Comparison of ENCODE assay signal across 21 cellular contexts in the genomic region with DNA sequence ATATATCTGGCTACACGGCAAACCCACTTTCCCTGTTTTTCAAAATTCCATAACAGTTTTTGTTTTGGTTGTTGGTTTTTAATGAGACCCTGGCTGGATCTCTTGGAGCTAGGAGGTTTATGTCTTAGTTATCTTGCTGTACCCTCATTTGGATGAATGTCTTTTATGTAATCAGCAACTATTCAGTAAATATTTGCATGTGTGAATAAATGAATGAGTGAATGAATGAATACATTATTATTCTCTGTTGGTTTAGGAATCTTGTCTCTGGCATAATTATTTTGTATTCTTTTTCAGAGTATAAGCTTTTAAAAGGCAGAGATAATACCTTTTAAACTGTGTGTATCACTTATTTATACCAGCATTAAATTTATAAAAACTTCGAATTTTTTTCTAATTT. TPM values are rescaled to one million over a fixed set of nuclear protein-coding genes. Genes with fewer than 3 reads are reported as not detected.
"Had no signal": no experiment of that assay in that cellular context is flagged by ENCODE, and none has a peak within 500 bp of the region (broad histone marks: within the 10 kb centered on the region; RNA-seq: fewer than 3 reads in every experiment).

No MANE protein-coding gene starts in this region.

- FAIRE-seq: bronchial epithelial cell had no signal

- H2AFZ ChIP-seq: hepatocyte had no signal

- DNase-seq: activated CD4-positive, alpha-beta memory T cell treated with anti-CD3 and anti-CD28 coated beads, Interleukin-2, amount 10 ng/mL, durations not matched to agents 7 days and 5 days; activated CD4-positive, alpha-beta T cell treated with anti-CD3 and anti-CD28 coated beads for 36 hours; activated CD8-positive, alpha-beta memory T cell treated with anti-CD3 and anti-CD28 coated beads, Interleukin-2, amount 50 U/mL, for 4 hours; activated gamma-delta T cell treated with Interleukin-2 at 50 U/mL for 16 hours; activated naive CD8-positive, alpha-beta T cell treated with anti-CD3 and anti-CD28 coated beads for 36 hours; activated T-cell treated with anti-CD3 and anti-CD28 coated beads, Interleukin-2, amount 50 U/mL, for 72 hours; effector CD4-positive, alpha-beta T cell; left cardiac atrium; nephron progenitor cell; psoas muscle; sigmoid colon; stimulated activated CD4-positive, alpha-beta T cell treated with anti-CD3 and anti-CD28 coated beads, Interleukin-15, amount 100 ng/mL, for 24 hours; stimulated activated CD4-positive, alpha-beta T cell treated with anti-CD3 and anti-CD28 coated beads, Interleukin-4, amount 100 ng/mL, for 4 hours; stomach; T-cell; tibial artery had no signal

- H3K27me3 ChIP-seq: gastroesophageal sphincter, hepatocyte, sigmoid colon, stomach, tibial artery had no signal

- H3K4me2 ChIP-seq: hepatocyte had no signal

- H3K9me3 ChIP-seq: gastroesophageal sphincter, psoas muscle, sigmoid colon, stomach, tibial artery had no signal

- ATAC-seq: activated CD4-positive, alpha-beta T cell treated with anti-CD3 and anti-CD28 coated beads for 36 hours; activated T-cell treated with anti-CD3 and anti-CD28 coated beads, Interleukin-2, amount 50 U/mL, for 72 hours; gastroesophageal sphincter; left cardiac atrium; psoas muscle; T-cell had no signal

- H3K27ac ChIP-seq: epithelial cell of prostate, hepatocyte, psoas muscle, sigmoid colon, stomach, VCaP had no signal

- H3K4me3 ChIP-seq: gastroesophageal sphincter, hepatocyte, sigmoid colon, stomach, tibial artery had no signal

- H3K36me3 ChIP-seq: gastroesophageal sphincter, sigmoid colon, stomach, tibial artery had no signal

RNA-seq across cellular contexts. Expression of gene UTS2B, which starts 3.2 kb away (rescaled TPM):
- total RNA-seq: activated CD4-positive, alpha-beta memory T cell treated with anti-CD3 and anti-CD28 coated beads, Interleukin-2, amount 10 ng/mL, durations not matched to agents 7 days and 5 days; activated CD4-positive, alpha-beta T cell treated with anti-CD3 and anti-CD28 coated beads for 36 hours; activated naive CD8-positive, alpha-beta T cell treated with anti-CD3 and anti-CD28 coated beads for 36 hours; activated T-cell treated with anti-CD3 and anti-CD28 coated beads, Interleukin-2, amount 50 U/mL, for 72 hours; bronchial epithelial cell; stomach had no signal
